25 cellular contexts compared by ENCODE assay signal in the genomic region with DNA sequence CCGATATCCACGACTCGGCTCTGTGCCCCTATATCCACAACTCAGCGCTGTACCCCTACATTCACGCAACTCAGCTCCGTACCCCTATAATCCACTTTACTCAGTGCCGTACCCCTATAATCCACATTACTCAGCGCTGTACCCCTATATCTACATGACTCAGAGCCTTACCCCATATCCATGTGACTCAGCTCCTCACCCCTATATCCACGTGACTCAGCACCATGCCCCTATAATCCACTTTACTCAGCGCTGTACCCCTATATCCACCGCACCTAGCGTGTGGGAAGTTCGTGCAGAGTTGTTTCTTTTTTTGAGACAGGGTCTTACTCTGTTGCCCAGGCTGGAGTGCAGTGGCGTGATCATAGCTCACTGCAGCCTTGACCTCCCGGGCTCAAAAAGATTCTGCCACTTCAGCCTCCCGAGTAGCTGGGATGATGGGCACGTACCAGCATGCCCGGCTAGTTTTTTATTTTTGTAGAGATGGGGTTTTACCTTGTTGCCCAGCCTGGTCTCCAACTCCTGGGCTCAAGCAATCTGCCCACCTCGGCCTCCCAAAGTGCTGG. TPM values are rescaled to one million over a fixed set of nuclear protein-coding genes. Genes with fewer than 3 reads are reported as not detected.
DNase-seq lines count a peak whose midpoint lies in the region; ATAC-seq, FAIRE-seq and TF ChIP-seq lines count a peak whose summit lies in the region.
"Had no signal": no experiment of that assay in that cellular context is flagged by ENCODE, and none has a peak within 500 bp of the region (broad histone marks: within the 10 kb centered on the region; RNA-seq: fewer than 3 reads in every experiment).

No MANE protein-coding gene starts in this region.

- 90 to 96% (median 95%) methylated on average over 19 of the region's 19 CpGs for WGBS in psoas muscle, 3 donors

- H3F3A ChIP-seq in PC-9 (ENCODE audit: insufficient read depth, low read depth) = peaks cover 43% of the 10 kb centered on the region

- no peaks in the 10 kb centered on the region for H3K36me3 ChIP-seq in PC-9 (ENCODE audit: low read depth)
- H3K36me3 ChIP-seq in psoas muscle (ENCODE audit: insufficient read depth in 1 of 2, low read depth in 1 of 2) = peaks cover 0 to 42% of the 10 kb centered on the region in 2 donors
- H3K36me3 ChIP-seq in brain microvascular endothelial cell (replicated peaks) = peaks cover 2% of the 10 kb centered on the region

- TF ChIP-seq CTCF in PC-9 (conservative IDR thresholded peaks at IDR 0.05) = no peak
- TF ChIP-seq CTCF in epithelial cell of esophagus (IDR thresholded peaks at IDR 0.05; ENCODE audit: insufficient read depth, low read depth, low read length, missing control alignments) = no peak
- TF ChIP-seq CTCF in psoas muscle (IDR thresholded peaks at IDR 0.05) = no peak
- TF ChIP-seq CTCF in brain microvascular endothelial cell (IDR thresholded peaks at IDR 0.05; ENCODE audit: low read depth, low read length, missing control alignments) = no peak

- H2AFZ ChIP-seq in PC-9 = no peak overlapping the region

- ATAC-seq in psoas muscle = no peak
- ATAC-seq: CD8-positive, alpha-beta T cell; heart right ventricle; left ventricle myocardium superior had no signal

- no peaks in the 10 kb centered on the region for H3K9me2 ChIP-seq in PC-9 (ENCODE audit: insufficient read depth)

- H3K4me1 ChIP-seq in PC-9 (replicated peaks; ENCODE audit: insufficient read depth) (peaks cover 48% of the 10 kb centered on the region), psoas muscle (peaks cover 20% of the 10 kb centered on the region)

- H3K4me3 ChIP-seq in PC-9 (peak overlapping the region; percentile 45; the same call in 1 of the 2 replicates), epithelial cell of esophagus (ENCODE audit: low read length) (no peak overlapping the region), psoas muscle (no peak overlapping the region), brain microvascular endothelial cell (ENCODE audit: low read depth, low read length) (no peak overlapping the region)
- H3K4me3 ChIP-seq: heart right ventricle had no signal

- peak; percentile 25 for DNase-seq in ELR (ENCODE audit: low read depth)
- no peak for DNase-seq in PC-9
- DNase-seq in epithelial cell of esophagus (ENCODE audit: low read depth) = peak; percentile 17
- DNase-seq in psoas muscle = no peak
- DNase-seq in central memory CD4-positive, alpha-beta T cell = no peak
- DNase-seq in medulla oblongata (ENCODE audit: extremely low spot score) = no peak
- DNase-seq in brain microvascular endothelial cell = no peak
- no peak for DNase-seq in RCC 7860 (ENCODE audit: low spot score)
- DNase-seq: activated B cell treated with CpG ODN at 0.5 μM for 24 hours; activated CD4-positive, alpha-beta T cell treated with anti-CD3 and anti-CD28 coated beads, Interleukin-2, amount 50 U/mL, for 48 hours; activated naive CD4-positive, alpha-beta T cell treated with anti-CD3 and anti-CD28 coated beads, Interleukin-2, amount 10 ng/mL, durations not matched to agents 7 days and 5 days; activated T-cell treated with anti-CD3 and anti-CD28 coated beads, Interleukin-2, amount 50 U/mL, for 24 hours; CD8-positive, alpha-beta T cell; GOT3; heart right ventricle; immature natural killer cell; left ventricle myocardium superior; NCI-H1105 treated with DMSO at 0.1 percent for 48 hours; NCI-H2081; NCI-H446 treated with DMSO at 0.1 percent for 48 hours; NK-92 treated with Interleukin-12 subunit alpha and Interleukin-12 subunit beta, amount 100 ng/mL, for 24 hours; RPMI8226; stimulated activated CD4-positive, alpha-beta T cell treated with anti-CD3 and anti-CD28 coated beads, Interleukin-12 subunit alpha, Interleukin-12 subunit beta, amount 100 ng/mL, for 4 hours had no signal

- H3K9me3 ChIP-seq in PC-9 (ENCODE audit: insufficient read depth, low read depth) (no peaks in the 10 kb centered on the region), psoas muscle (no peaks in the 10 kb centered on the region)
- H3K9me3 ChIP-seq: heart right ventricle had no signal

- no peaks in the 10 kb centered on the region for H3K79me2 ChIP-seq in PC-9 (ENCODE audit: low read depth)

- BruUV-seq in PC-9 (replicated peaks; lab: Mats Ljungman, UMichigan) = no TSS peak

- H3K4me2 ChIP-seq in PC-9 = peak overlapping the region; percentile 81

- POLR2A ChIA-PET in PC-9 (lab: Charles Lee; ENCODE audit: unreplicated experiment) = interaction anchor here (0.6 kb wide), 1 partner anchor 337 kb away, joined by 11 read pairs; no protein-coding TSS in a partner anchor

- intact Hi-C loops in PC-9 (cut with micrococcal nuclease; ENCODE audit: unreplicated experiment) = loop anchor here (10.0 kb wide), 2 partner anchors 266 to 436 kb away; partner anchors contain the start of genes CAMKK1 and HASPIN
- intact Hi-C loops in psoas muscle (cut with DNase I) = no loop called here

- in situ Hi-C loops in brain microvascular endothelial cell (cut with HindIII; ENCODE audit: low pct_ligation_motif_present, low sequenced_read_pairs) = no loop called here

- no peaks in the 10 kb centered on the region for H3K27me3 ChIP-seq in PC-9 (ENCODE audit: insufficient read depth, low read depth)
- no peaks in the 10 kb centered on the region for H3K27me3 ChIP-seq in psoas muscle (ENCODE audit: insufficient read depth in 3 of 3, low read length in 2 of 3)
- H3K27me3 ChIP-seq in brain microvascular endothelial cell (replicated peaks) = no peaks in the 10 kb centered on the region
- H3K27me3 ChIP-seq: heart right ventricle had no signal

- H3K27ac ChIP-seq in PC-9 = peak overlapping the region; percentile 95
- H3K27ac ChIP-seq in psoas muscle = peak overlapping the region; percentile 80
- no peak overlapping the region for H3K27ac ChIP-seq in brain microvascular endothelial cell

- FAIRE-seq in RCC 7860 (lab: Jason Lieb, UNC) = no peak
- FAIRE-seq: astrocyte, colon had no signal

- no peaks in the 10 kb centered on the region for H4K20me1 ChIP-seq in PC-9 (ENCODE audit: insufficient read depth)

- CTCF ChIA-PET in PC-9 (lab: Charles Lee) = interaction anchor here (0.6 to 0.7 kb wide), 4 partner anchors 16 to 627 kb away, joined by 3 to 8 read pairs (median 5); no protein-coding TSS in a partner anchor

RNA-seq across cellular contexts. Expression of gene CYB5D2, which starts 17.4 kb away (rescaled TPM):
- total RNA-seq in PC-9 (2021) (40.5 and 52.4 TPM in 2 replicates), psoas muscle (10 to 100 TPM in 1 of 4 donors, 1 to 10 TPM in 3; 5.1 to 10.9 (median 6.7) TPM)
- 10 to 100 TPM in 1 of 3 donors, 1 to 10 TPM in 2; 4.7 to 19.6 (median 8.3) TPM for polyA plus RNA-seq in psoas muscle

RNA-seq across cellular contexts. Expression of gene ZZEF1, which starts 17.5 kb away (rescaled TPM):
- total RNA-seq in PC-9 (2021) = 39.5 and 42.9 TPM in 2 replicates
- 10 to 100 TPM; 25.4 to 53.1 (median 38.4) TPM for total RNA-seq in psoas muscle
- polyA plus RNA-seq in psoas muscle = 10 to 100 TPM in 2 of 3 donors, 1 to 10 TPM in 1; 9.5 to 26.4 (median 10.1) TPM

Comparison
In these comparisons a context has a peak if more than half of its experiments do, and no peak if none do; other contexts are left out.
1. DNase-seq: peak in ELR (single experiment) and epithelial cell of esophagus (single experiment); none in PC-9 (0 of 2), psoas muscle (0 of 2), central memory CD4-positive, alpha-beta T cell (single experiment), medulla oblongata (single experiment), brain microvascular endothelial cell (single experiment) and RCC 7860 (single experiment).